Comparison of ENCODE assay signal across 8 cellular contexts in the genomic region with DNA sequence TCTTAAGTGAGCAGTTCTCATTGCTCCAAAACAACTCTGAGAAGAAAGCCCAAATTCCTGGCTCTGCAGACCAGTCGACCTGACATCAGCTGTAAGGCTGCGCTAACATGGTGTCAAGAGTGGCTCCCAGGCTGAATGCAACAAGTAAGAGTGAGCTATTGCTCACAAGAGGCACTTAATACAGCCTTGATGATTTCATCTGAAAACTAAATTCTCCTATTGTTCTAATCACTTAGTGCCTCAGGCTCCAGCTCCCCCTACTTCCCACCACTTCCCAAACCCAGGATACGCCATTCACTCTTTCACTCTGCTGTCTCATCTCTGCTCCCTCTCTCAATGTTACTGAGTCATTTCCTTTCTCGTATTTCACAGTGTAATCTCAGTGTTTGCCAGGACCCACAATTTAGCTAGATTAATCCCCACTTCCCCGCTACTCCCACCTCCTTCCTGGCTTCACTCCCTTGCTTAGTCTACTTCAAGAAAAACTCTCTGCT.
A peak's percentile ranks its signal among the peaks of the same experiment; 100 is the strongest.
DNase-seq lines count a peak whose midpoint lies in the region; ATAC-seq and TF ChIP-seq lines count a peak whose summit lies in the region.

No MANE protein-coding gene starts in this region.

- H3K9me2 ChIP-seq in hepatocyte (replicated peaks; ENCODE audit: insufficient read depth): no peaks in the 10 kb centered on the region

- H3K4me1 Mint-ChIP-seq in activated naive CD8-positive, alpha-beta T cell treated with anti-CD3 and anti-CD28 coated beads, Interleukin-2, amount 50 U/mL, for 24 hours: peaks cover 28% of the 10 kb centered on the region
- H3K4me1 Mint-ChIP-seq in activated naive CD8-positive, alpha-beta T cell treated with anti-CD3 and anti-CD28 coated beads for 36 hours: peaks cover 19% of the 10 kb centered on the region
- peaks cover 18% of the 10 kb centered on the region for H3K4me1 Mint-ChIP-seq in activated T-helper 17 cell treated with anti-CD3 and anti-CD28 coated beads, Interleukin-2, amount 50 U/mL, for 72 hours

- H3K27me3 Mint-ChIP-seq in activated naive CD8-positive, alpha-beta T cell treated with anti-CD3 and anti-CD28 coated beads, Interleukin-2, amount 50 U/mL, for 24 hours: no peaks in the 10 kb centered on the region
- no peaks in the 10 kb centered on the region for H3K27me3 Mint-ChIP-seq in activated naive CD8-positive, alpha-beta T cell treated with anti-CD3 and anti-CD28 coated beads for 36 hours
- H3K27me3 Mint-ChIP-seq in activated T-helper 17 cell treated with anti-CD3 and anti-CD28 coated beads, Interleukin-2, amount 50 U/mL, for 72 hours: peaks cover 8% of the 10 kb centered on the region

- no peak for TF ChIP-seq EP300 in stomach (IDR thresholded peaks at IDR 0.05)

- no peak for DNase-seq in activated naive CD8-positive, alpha-beta T cell treated with anti-CD3 and anti-CD28 coated beads, Interleukin-2, amount 50 U/mL, for 24 hours
- DNase-seq in activated naive CD8-positive, alpha-beta T cell treated with anti-CD3 and anti-CD28 coated beads for 36 hours: no peak
- DNase-seq in hepatocyte (ENCODE audit: low spot score) (peak; percentile 59), stomach (no peak), NCI-H187 treated with DMSO at 0.1 percent for 48 hours (lab: John Stamatoyannopoulos, UW) (no peak)

- peak; percentile 34 for ATAC-seq in activated naive CD8-positive, alpha-beta T cell treated with anti-CD3 and anti-CD28 coated beads, Interleukin-2, amount 50 U/mL, for 24 hours
- peak; percentile 74 for ATAC-seq in activated T-helper 17 cell treated with anti-CD3 and anti-CD28 coated beads, Interleukin-2, amount 50 U/mL, for 72 hours (replicated peaks)
- no peak for ATAC-seq in GM19324 (IDR thresholded peaks at IDR 0.05; ENCODE audit: low FRiP score, unreplicated experiment)

- H3K9me3 ChIP-seq in HUES64 (ENCODE audit: insufficient read depth, low read depth, low read length) (no peaks in the 10 kb centered on the region), hepatocyte (ENCODE audit: low read depth) (no peaks in the 10 kb centered on the region), stomach (no peaks in the 10 kb centered on the region)

- H3K9me3 Mint-ChIP-seq in activated naive CD8-positive, alpha-beta T cell treated with anti-CD3 and anti-CD28 coated beads, Interleukin-2, amount 50 U/mL, for 24 hours: no peaks in the 10 kb centered on the region
- no peaks in the 10 kb centered on the region for H3K9me3 Mint-ChIP-seq in activated naive CD8-positive, alpha-beta T cell treated with anti-CD3 and anti-CD28 coated beads for 36 hours
- H3K9me3 Mint-ChIP-seq in activated T-helper 17 cell treated with anti-CD3 and anti-CD28 coated beads, Interleukin-2, amount 50 U/mL, for 72 hours: no peaks in the 10 kb centered on the region

- peaks cover 2% of the 10 kb centered on the region; the same call in 1 of the 2 replicates for H3K27me3 ChIP-seq in HUES64 (ENCODE audit: insufficient read depth, low read length)
- no peaks in the 10 kb centered on the region for H3K27me3 ChIP-seq in hepatocyte
- H3K27me3 ChIP-seq in stomach: no peaks in the 10 kb centered on the region

- H3K9ac ChIP-seq in HUES64 (ENCODE audit: low read depth, low read length): peak overlapping the region; percentile 37; the same call in 1 of the 2 replicates

- peaks cover 52% of the 10 kb centered on the region for H3K4me1 ChIP-seq in HUES64 (ENCODE audit: insufficient read depth, low read length)
- peaks cover 22% of the 10 kb centered on the region for H3K4me1 ChIP-seq in hepatocyte (ENCODE audit: insufficient read depth)
- H3K4me1 ChIP-seq in stomach: peaks cover 46 to 93% (median 75%) of the 10 kb centered on the region in 4 donors

- intact Hi-C loops in stomach (cut with DNase I; ENCODE audit: low total_unique reads): loop anchor here (10.0 kb wide), 1 partner anchor 79 kb away; the partner anchor contains the start of gene WWTR1

- 34% methylated on average over 5 of the region's 5 CpGs for WGBS in HUES64
- WGBS in hepatocyte (ENCODE audit: low lambda C conversion rate, missing lambda C conversion rate): 37% methylated on average over 5 of the region's 5 CpGs
- 39 to 54% (median 44%) methylated on average over 5 of the region's 5 CpGs for WGBS in stomach, 5 donors

- peaks cover 66% of the 10 kb centered on the region for H3K79me2 ChIP-seq in hepatocyte

- H2AFZ ChIP-seq in hepatocyte: no peak overlapping the region

- no peak for TF ChIP-seq CTCF in hepatocyte (IDR thresholded peaks at IDR 0.05; ENCODE audit: poor library complexity)
- no peak for TF ChIP-seq CTCF in stomach (IDR thresholded peaks at IDR 0.05)

- no peak for TF ChIP-seq POLR2A in stomach (IDR thresholded peaks at IDR 0.05)

- no peak overlapping the region for H3K27ac Mint-ChIP-seq in activated naive CD8-positive, alpha-beta T cell treated with anti-CD3 and anti-CD28 coated beads, Interleukin-2, amount 50 U/mL, for 24 hours
- no peak overlapping the region for H3K27ac Mint-ChIP-seq in activated naive CD8-positive, alpha-beta T cell treated with anti-CD3 and anti-CD28 coated beads for 36 hours
- no peak overlapping the region for H3K27ac Mint-ChIP-seq in activated T-helper 17 cell treated with anti-CD3 and anti-CD28 coated beads, Interleukin-2, amount 50 U/mL, for 72 hours

- H4K20me1 ChIP-seq in hepatocyte (ENCODE audit: insufficient read depth, poor library complexity, severe bottlenecking): peaks cover 2% of the 10 kb centered on the region

- H3K4me3 Mint-ChIP-seq in activated naive CD8-positive, alpha-beta T cell treated with anti-CD3 and anti-CD28 coated beads, Interleukin-2, amount 50 U/mL, for 24 hours: no peak overlapping the region
- H3K4me3 Mint-ChIP-seq in activated naive CD8-positive, alpha-beta T cell treated with anti-CD3 and anti-CD28 coated beads for 36 hours: no peak overlapping the region
- no peak overlapping the region for H3K4me3 Mint-ChIP-seq in activated T-helper 17 cell treated with anti-CD3 and anti-CD28 coated beads, Interleukin-2, amount 50 U/mL, for 72 hours

- H3K27ac ChIP-seq in HUES64 (ENCODE audit: low read depth, low read length) (peak overlapping the region; percentile 46), hepatocyte (peak overlapping the region; percentile 84), stomach (peak overlapping the region; percentile 69 to 86 (median 81))

- H3K4me2 ChIP-seq in hepatocyte: peak overlapping the region; percentile 49

- no peak overlapping the region for H3K4me3 ChIP-seq in HUES64 (ENCODE audit: low read length)
- H3K4me3 ChIP-seq in hepatocyte: no peak overlapping the region
- no peak overlapping the region for H3K4me3 ChIP-seq in stomach

- no peaks in the 10 kb centered on the region for H3K36me3 Mint-ChIP-seq in activated naive CD8-positive, alpha-beta T cell treated with anti-CD3 and anti-CD28 coated beads, Interleukin-2, amount 50 U/mL, for 24 hours (ENCODE audit: low read depth)
- no peaks in the 10 kb centered on the region for H3K36me3 Mint-ChIP-seq in activated naive CD8-positive, alpha-beta T cell treated with anti-CD3 and anti-CD28 coated beads for 36 hours
- H3K36me3 Mint-ChIP-seq in activated T-helper 17 cell treated with anti-CD3 and anti-CD28 coated beads, Interleukin-2, amount 50 U/mL, for 72 hours (ENCODE audit: low read depth): no peaks in the 10 kb centered on the region

- peaks cover 16% of the 10 kb centered on the region for H3K36me3 ChIP-seq in HUES64 (ENCODE audit: insufficient read depth, low read length)
- H3K36me3 ChIP-seq in hepatocyte (replicated peaks; ENCODE audit: insufficient read depth, low read depth): no peaks in the 10 kb centered on the region
- H3K36me3 ChIP-seq in stomach: peaks cover 0 to 14% (median 10%) of the 10 kb centered on the region in 4 donors
